In genomic region chr1:9797049-9797448, GRCh38 we compare ENCODE assay signal across 18 cellular contexts. TPM values are rescaled to one million over a fixed set of nuclear protein-coding genes. Genes with fewer than 3 reads are reported as not detected.
DNase-seq lines count a peak whose midpoint lies in the region; ATAC-seq and TF ChIP-seq lines count a peak whose summit lies in the region.
"Had no signal": no experiment of that assay in that cellular context is flagged by ENCODE, and none has a peak within 500 bp of the region (broad histone marks: within the 10 kb centered on the region; RNA-seq: fewer than 3 reads in every experiment).

No MANE protein-coding gene starts in this region.

- H3K9me3 ChIP-seq in body of pancreas, result no peaks in the 10 kb centered on the region
- no peaks in the 10 kb centered on the region for H3K9me3 ChIP-seq in vagina
- H3K9me3 ChIP-seq in WERI-Rb-1 (ENCODE audit: severe bottlenecking), result no peaks in the 10 kb centered on the region
- H3K9me3 ChIP-seq: mucosa of descending colon had no signal

- DNase-seq in activated naive CD4-positive, alpha-beta T cell treated with anti-CD3 and anti-CD28 coated beads, Interleukin-2, amount 50 U/mL, for 16 hours, result no peak
- DNase-seq in body of pancreas, result no peak
- DNase-seq in natural killer cell, result no peak
- no peak for DNase-seq in vagina (ENCODE audit: extremely low spot score in 2 of 2)
- DNase-seq in medulla oblongata (ENCODE audit: extremely low spot score), result no peak
- no peak for DNase-seq in WERI-Rb-1
- DNase-seq: activated CD4-positive, alpha-beta T cell treated with anti-CD3 and anti-CD28 coated beads for 48 hours; activated CD8-positive, alpha-beta memory T cell treated with anti-CD3 and anti-CD28 coated beads, Interleukin-2, amount 50 U/mL, for 4 hours; central memory CD4-positive, alpha-beta T cell; GM23248; mucosa of descending colon; NCI-H2227 treated with DMSO at 0.1 percent for 48 hours; NCI-H748 treated with DMSO at 0.1 percent for 48 hours; Right ventricle myocardium superior; stimulated activated CD4-positive, alpha-beta T cell treated with anti-CD3 and anti-CD28 coated beads, Interleukin-4, amount 100 ng/mL, for 1 hour had no signal

- H3K4me1 Mint-ChIP-seq in activated naive CD4-positive, alpha-beta T cell treated with anti-CD3 and anti-CD28 coated beads, Interleukin-2, amount 50 U/mL, for 24 hours, result peaks cover 67% of the 10 kb centered on the region
- peaks cover 50 to 75% of the 10 kb centered on the region in 2 donors for H3K4me1 Mint-ChIP-seq in natural killer cell

- H3K9me3 Mint-ChIP-seq in activated naive CD4-positive, alpha-beta T cell treated with anti-CD3 and anti-CD28 coated beads, Interleukin-2, amount 50 U/mL, for 24 hours, result no peaks in the 10 kb centered on the region
- no peaks in the 10 kb centered on the region for H3K9me3 Mint-ChIP-seq in natural killer cell

- peak overlapping the region in 3 of 4 donors; percentile 56 to 74 (median 63) for H3K27ac ChIP-seq in body of pancreas
- H3K27ac ChIP-seq in vagina, result peak overlapping the region; percentile 19
- no peak overlapping the region for H3K27ac ChIP-seq in WERI-Rb-1
- H3K27ac ChIP-seq: GM23248 had no signal

- intact Hi-C loops in body of pancreas (cut with DNase I) (no loop called here), natural killer cell (cut with micrococcal nuclease) (no loop called here), vagina (cut with DNase I) (no loop called here)

- H3K27me3 ChIP-seq in body of pancreas, result no peaks in the 10 kb centered on the region
- H3K27me3 ChIP-seq in vagina, result no peaks in the 10 kb centered on the region
- H3K27me3 ChIP-seq in WERI-Rb-1 (ENCODE audit: insufficient read depth, low read depth, severe bottlenecking), result no peaks in the 10 kb centered on the region

- no peak overlapping the region for H3K4me3 Mint-ChIP-seq in activated naive CD4-positive, alpha-beta T cell treated with anti-CD3 and anti-CD28 coated beads, Interleukin-2, amount 50 U/mL, for 24 hours
- H3K4me3 Mint-ChIP-seq in natural killer cell, result no peak overlapping the region

- TF ChIP-seq POLR2A in body of pancreas (IDR thresholded peaks at IDR 0.05) (no peak), vagina (IDR thresholded peaks at IDR 0.05) (no peak)

- H3K36me3 ChIP-seq in body of pancreas (replicated peaks in 1 of 2; ENCODE audit: insufficient read depth in 1 of 2, low read depth in 2 of 2) (no peaks in the 10 kb centered on the region), vagina (no peaks in the 10 kb centered on the region), WERI-Rb-1 (peaks cover 12% of the 10 kb centered on the region)

- no peaks in the 10 kb centered on the region for H3K27me3 Mint-ChIP-seq in activated naive CD4-positive, alpha-beta T cell treated with anti-CD3 and anti-CD28 coated beads, Interleukin-2, amount 50 U/mL, for 24 hours
- H3K27me3 Mint-ChIP-seq in natural killer cell (ENCODE audit: low read depth in 2 of 2), result no peaks in the 10 kb centered on the region

- peaks cover 5% of the 10 kb centered on the region for H3K36me3 Mint-ChIP-seq in activated naive CD4-positive, alpha-beta T cell treated with anti-CD3 and anti-CD28 coated beads, Interleukin-2, amount 50 U/mL, for 24 hours
- H3K36me3 Mint-ChIP-seq in natural killer cell, result no peaks in the 10 kb centered on the region

- H3K4me1 ChIP-seq in body of pancreas (peaks cover 64% of the 10 kb centered on the region), vagina (peaks cover 63% of the 10 kb centered on the region)

- H3K4me3 ChIP-seq in body of pancreas (no peak overlapping the region), vagina (no peak overlapping the region), WERI-Rb-1 (ENCODE audit: low read depth, low read length) (no peak overlapping the region)
- H3K4me3 ChIP-seq: GM23248, mucosa of descending colon had no signal

- TF ChIP-seq CTCF in body of pancreas (IDR thresholded peaks at IDR 0.05) (no peak), natural killer cell (IDR thresholded peaks at IDR 0.05) (no peak), vagina (IDR thresholded peaks at IDR 0.05) (no peak), WERI-Rb-1 (IDR thresholded peaks at IDR 0.05; ENCODE audit: low read depth, low read length) (no peak)

- H3K27ac Mint-ChIP-seq in activated naive CD4-positive, alpha-beta T cell treated with anti-CD3 and anti-CD28 coated beads, Interleukin-2, amount 50 U/mL, for 24 hours, result peak overlapping the region; percentile 52
- peak overlapping the region; percentile 39 to 85 for H3K27ac Mint-ChIP-seq in natural killer cell

- no peak for ATAC-seq in body of pancreas
- no peak for ATAC-seq in natural killer cell
- ATAC-seq in GM21723 (IDR thresholded peaks at IDR 0.05; ENCODE audit: unreplicated experiment), result no peak
- ATAC-seq: left lobe of liver, mucosa of descending colon had no signal

RNA-seq across cellular contexts. Expression of gene CLSTN1, which starts 26.7 kb away (rescaled TPM):
- total RNA-seq in body of pancreas (10 to 100 TPM; 60.2 to 64.6 TPM), natural killer cell (100 to 1,000 TPM in 1 of 3 donors, 10 to 100 TPM in 2; 83.1 to 114 (median 94.5) TPM), vagina (96.5 TPM)
